30 cellular contexts compared by ENCODE assay signal in the genomic region with DNA sequence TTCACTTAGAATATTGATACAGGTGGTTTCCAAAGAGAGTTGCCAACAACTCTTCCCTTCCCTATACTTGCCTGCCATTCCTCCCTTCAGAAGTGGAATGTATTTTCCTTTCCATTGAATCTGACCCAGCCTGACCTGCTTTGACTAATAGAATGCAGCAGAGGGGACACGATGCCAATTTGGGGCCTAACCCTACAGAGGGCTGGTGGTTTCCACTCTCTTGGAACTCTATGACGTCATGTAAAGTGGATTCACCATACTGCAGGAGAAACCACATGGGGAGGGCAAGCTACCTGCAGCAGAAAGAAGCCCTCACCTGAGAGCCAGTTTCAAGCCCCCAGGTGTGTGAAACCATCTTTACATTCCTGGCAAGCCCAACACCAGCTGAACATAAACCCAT.
"Had no signal": no experiment of that assay in that cellular context is flagged by ENCODE, and none has a peak within 500 bp of the region (broad histone marks: within the 10 kb centered on the region; RNA-seq: fewer than 3 reads in every experiment).

No MANE protein-coding gene starts in this region.

- H3K9me3 ChIP-seq: adrenal gland, body of pancreas, esophagus muscularis mucosa, gastrocnemius medialis, heart left ventricle had no signal

- H3K36me3 ChIP-seq: adrenal gland, esophagus muscularis mucosa, gastrocnemius medialis, heart left ventricle, WERI-Rb-1 had no signal

- H3K4me3 ChIP-seq: adrenal gland, body of pancreas, esophagus muscularis mucosa, gastrocnemius medialis, heart left ventricle had no signal

- H3K27ac ChIP-seq: adrenal gland, body of pancreas, esophagus muscularis mucosa, foreskin keratinocyte, gastrocnemius medialis, heart left ventricle, WERI-Rb-1 had no signal

- ATAC-seq: activated CD4-positive, CD25-positive, alpha-beta regulatory T cell treated with anti-CD3 and anti-CD28 coated beads, Interleukin-2, amount 50 U/mL, for 24 hours; activated CD8-positive, alpha-beta T cell treated with anti-CD3 and anti-CD28 coated beads for 36 hours; activated naive CD8-positive, alpha-beta T cell treated with anti-CD3 and anti-CD28 coated beads, Interleukin-2, amount 50 U/mL, for 24 hours; activated T-cell treated with anti-CD3 and anti-CD28 coated beads, Interleukin-2, amount 50 U/mL, for 4 hours; body of pancreas; effector memory CD8-positive, alpha-beta T cell; foreskin keratinocyte; gastrocnemius medialis; heart left ventricle had no signal

- H3K27me3 ChIP-seq: adrenal gland, body of pancreas, esophagus muscularis mucosa, foreskin keratinocyte, gastrocnemius medialis, heart left ventricle had no signal

- DNase-seq: activated B cell treated with CpG ODN at 0.5 μM for 24 hours; activated CD4-positive, alpha-beta T cell treated with anti-CD3 and anti-CD28 coated beads for 48 hours; activated CD4-positive, alpha-beta T cell treated with anti-CD3 and anti-CD28 coated beads, Interleukin-2, amount 50 U/mL, for 1 hour; activated CD4-positive, alpha-beta T cell treated with anti-CD3 and anti-CD28 coated beads, Interleukin-2, amount 50 U/mL, for 48 hours; activated CD8-positive, alpha-beta memory T cell treated with anti-CD3 and anti-CD28 coated beads for 24 hours; activated CD8-positive, alpha-beta T cell treated with anti-CD3 and anti-CD28 coated beads for 36 hours; activated effector memory CD4-positive, alpha-beta T cell treated with anti-CD3 and anti-CD28 coated beads, Interleukin-2, amount 50 U/mL, for 16 hours; activated naive CD4-positive, alpha-beta T cell treated with anti-CD3 and anti-CD28 coated beads for 36 hours; activated naive CD8-positive, alpha-beta T cell treated with anti-CD3 and anti-CD28 coated beads for 36 hours; activated naive CD8-positive, alpha-beta T cell treated with anti-CD3 and anti-CD28 coated beads, Interleukin-2, amount 50 U/mL, for 24 hours; activated T-cell treated with anti-CD3 and anti-CD28 coated beads, Interleukin-2, amount 50 U/mL, for 4 hours; adrenal gland; amygdala; aorta; body of pancreas; caudate nucleus; cortex of kidney; dermis blood vessel endothelial cell; effector CD4-positive, alpha-beta T cell; effector memory CD8-positive, alpha-beta T cell; erythroblast; foreskin keratinocyte; gastrocnemius medialis; glutamatergic neuron; heart left ventricle; T1000; WERI-Rb-1 had no signal

- H3K4me1 ChIP-seq: adrenal gland, body of pancreas, foreskin keratinocyte, gastrocnemius medialis had no signal

- FAIRE-seq: colon had no signal
